21 cellular contexts compared by ENCODE assay signal in the genomic region with DNA sequence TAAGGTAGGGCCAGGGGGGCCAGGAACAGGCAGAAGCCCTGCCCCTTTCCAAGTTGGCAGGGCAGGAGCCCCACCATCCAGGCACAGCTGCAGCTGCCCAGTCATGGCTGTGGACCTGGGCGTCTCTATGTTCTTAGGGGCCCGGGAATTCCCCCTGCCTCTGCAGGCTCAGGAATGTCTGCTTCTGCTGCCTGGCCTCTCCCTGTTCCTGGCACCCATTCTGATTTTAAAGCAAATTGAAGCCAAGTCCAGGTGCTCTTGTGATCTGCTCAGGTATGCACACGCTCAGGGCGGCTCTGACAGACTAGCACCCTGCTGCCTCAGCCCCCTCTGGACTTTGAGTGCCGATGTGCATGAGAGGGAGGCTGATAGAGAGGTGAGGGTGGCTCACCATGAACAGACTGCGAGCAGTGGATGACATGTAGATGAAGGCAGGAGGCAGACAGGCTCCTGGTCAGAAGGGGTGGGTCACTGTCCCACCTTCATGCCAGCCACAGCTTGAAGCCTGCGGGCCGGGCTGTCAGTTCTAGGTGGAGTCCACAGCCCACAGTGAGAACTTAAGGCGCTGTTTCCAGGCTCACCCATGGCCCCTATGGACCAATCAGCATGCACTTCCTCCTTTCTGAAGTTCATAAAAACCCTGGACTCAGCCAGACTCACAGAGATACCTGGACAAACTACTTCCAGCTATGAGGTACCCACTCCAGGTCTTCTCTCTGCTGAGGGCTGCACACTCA.
DNase-seq lines count a peak whose midpoint lies in the region; ATAC-seq, FAIRE-seq and TF ChIP-seq lines count a peak whose summit lies in the region.
"Had no signal": no experiment of that assay in that cellular context is flagged by ENCODE, and none has a peak within 500 bp of the region (broad histone marks: within the 10 kb centered on the region; RNA-seq: fewer than 3 reads in every experiment).

No MANE protein-coding gene starts in this region.

- no peak overlapping the region; a peak in 1 of 6 replicates for H3K4me3 ChIP-seq in HepG2 (replicated peaks in 1 of 3; ENCODE audit: insufficient read depth in 1 of 3, low read depth in 2 of 3, low read length in 3 of 3)
- no peak overlapping the region for H3K4me3 ChIP-seq in right lobe of liver
- H3K4me3 ChIP-seq in keratinocyte (ENCODE audit: control insufficient read depth in 2 of 3, extremely low read depth in 1 of 3, insufficient read depth in 2 of 3, low read depth in 1 of 3, low read length in 3 of 3) = no peak overlapping the region
- no peak overlapping the region for H3K4me3 ChIP-seq in aorta (ENCODE audit: low read length in 2 of 2)
- H3K4me3 ChIP-seq in testis = no peak overlapping the region
- H3K4me3 ChIP-seq in endodermal cell (ENCODE audit: low read length) = no peak overlapping the region
- no peak overlapping the region for H3K4me3 ChIP-seq in MG63
- H3K4me3 ChIP-seq: PC-9 had no signal

- TF ChIP-seq RAD21 in HepG2 (CRISPR knock-in tag; IDR thresholded peaks at IDR 0.05) = no peak

- dilution Hi-C loops in keratinocyte (cut with MboI; ENCODE audit: extremely low pct_ligation_motif_present, low sequenced_read_pairs) = no loop called here

- H4K20me1 ChIP-seq in HepG2 (ENCODE audit: insufficient read depth, low read length) (no peaks in the 10 kb centered on the region), keratinocyte (ENCODE audit: control insufficient read depth, extremely low read depth, insufficient read depth, low read length) (no peaks in the 10 kb centered on the region)

- POLR2A ChIA-PET in HepG2 (lab: Yijun Ruan, JAX) = no interaction called here

- ATAC-seq in HepG2 (peak; percentile 88), right lobe of liver (no peak), aorta (ENCODE audit: low FRiP score) (peak; percentile 49)
- ATAC-seq: Right ventricle myocardium inferior had no signal

- WGBS in HepG2 (ENCODE audit: low lambda C conversion rate) = 8% methylated on average over 5 of the region's 9 CpGs
- no CpG with 5 or more reads among the region's 9 CpGs for WGBS in right lobe of liver (ENCODE audit: insufficient coverage, low coverage, low lambda C conversion rate, missing lambda C conversion rate)
- WGBS in aorta, 2 donors = 82 to 86% methylated on average over 9 of the region's 9 CpGs
- 73 to 82% methylated on average over 7 to 9 of the region's 9 CpGs for WGBS in testis, 2 donors
- WGBS in endodermal cell (ENCODE audit: insufficient coverage in 1 of 2, insufficient read length in 1 of 2), 2 experiments = 86 to 87% methylated on average over 3 to 9 of the region's 9 CpGs

- intact Hi-C loops in HepG2 (cut with micrococcal nuclease; ENCODE audit: unreplicated experiment) (no loop called here), right lobe of liver (cut with DNase I) (no loop called here), posterior vena cava (cut with DNase I) (no loop called here), aorta (cut with DNase I) (no loop called here), testis (cut with DNase I; ENCODE audit: low total_unique reads) (no loop called here)

- H3K4me3 Mint-ChIP-seq in endodermal cell = no peak overlapping the region

- H3K27ac Mint-ChIP-seq in endodermal cell = no peak overlapping the region

- H2AFZ ChIP-seq in HepG2 (ENCODE audit: low read length) (no peak overlapping the region), keratinocyte (ENCODE audit: control insufficient read depth, low read length) (peak overlapping the region; percentile 30)
- H2AFZ ChIP-seq: PC-9 had no signal

- no peak for DNase-seq in HepG2 (ENCODE audit: low spot score)
- DNase-seq in right lobe of liver = no peak
- DNase-seq in keratinocyte (ENCODE audit: low read depth, low spot score) = peak; percentile 17
- DNase-seq in posterior vena cava (ENCODE audit: low spot score) = peak; percentile 73
- peak in 1 of 2 donors; percentile 53 for DNase-seq in aorta
- DNase-seq in testis = no peak
- no peak for DNase-seq in endodermal cell
- DNase-seq in MG63 = no peak
- DNase-seq: Calu3, DMS79 treated with DMSO at 0.1 percent for 48 hours, GF-D8, KBM-7, NCI-H1048, NCI-H1417 treated with DMSO at 0.1 percent for 48 hours, NCI-H1694 treated with DMSO at 0.1 percent for 48 hours, NCI-H2227 treated with DMSO at 0.1 percent for 48 hours, NCI-H526 treated with DMSO at 0.1 percent for 48 hours, PC-9 had no signal

- TF ChIP-seq CTCF in HepG2 (CRISPR knock-in tag; IDR thresholded peaks at IDR 0.05) = no peak
- no peak for TF ChIP-seq CTCF in right lobe of liver (IDR thresholded peaks at IDR 0.05)
- no peak for TF ChIP-seq CTCF in keratinocyte (optimal IDR thresholded peaks at IDR 0.05 in 1 of 3, IDR thresholded peaks at IDR 0.05 in 1 of 3, conservative IDR thresholded peaks at IDR 0.05 in 1 of 3; ENCODE audit: extremely low read depth in 1 of 3, insufficient read depth in 2 of 3, low read length in 3 of 3)
- TF ChIP-seq CTCF in testis (IDR thresholded peaks at IDR 0.05) = no peak
- TF ChIP-seq CTCF in endodermal cell (conservative IDR thresholded peaks at IDR 0.05) = no peak

- CTCF ChIA-PET in HepG2 (lab: Yijun Ruan, JAX; ENCODE audit: low intra/inter-chr PET ratio, low total read pairs) = no interaction called here

- in situ Hi-C loops in HepG2 (cut with HindIII; ENCODE audit: extremely low pct_ligation_motif_present, low pct_unique_long_range_greater_than_20kb) = no loop called here

- H3K4me2 ChIP-seq in HepG2 (ENCODE audit: low read depth, low read length) = peak overlapping the region; percentile 36
- peak overlapping the region; percentile 32 for H3K4me2 ChIP-seq in keratinocyte (ENCODE audit: control insufficient read depth, extremely low read depth, insufficient read depth, low read depth, low read length)
- H3K4me2 ChIP-seq: PC-9 had no signal

- H3K27me3 ChIP-seq in HepG2 (ENCODE audit: control insufficient read depth in 1 of 2, insufficient read depth in 2 of 2, low read length in 2 of 2) (no peaks in the 10 kb centered on the region), right lobe of liver (no peaks in the 10 kb centered on the region), keratinocyte (ENCODE audit: control insufficient read depth, extremely low read depth, insufficient read depth, low read length) (no peaks in the 10 kb centered on the region), aorta (ENCODE audit: control insufficient read depth in 1 of 2, insufficient read depth in 2 of 2, low read length in 1 of 2) (no peaks in the 10 kb centered on the region), testis (no peaks in the 10 kb centered on the region), endodermal cell (ENCODE audit: control insufficient read depth, insufficient read depth, low read length, poor library complexity, severe bottlenecking) (no peaks in the 10 kb centered on the region), MG63 (no peaks in the 10 kb centered on the region)

- H3K9me3 ChIP-seq in HepG2 (ENCODE audit: low read length) = no peaks in the 10 kb centered on the region
- H3K9me3 ChIP-seq in right lobe of liver = no peaks in the 10 kb centered on the region
- peaks cover 2% of the 10 kb centered on the region for H3K9me3 ChIP-seq in keratinocyte (ENCODE audit: control insufficient read depth, low read depth, low read length)
- no peaks in the 10 kb centered on the region for H3K9me3 ChIP-seq in aorta (ENCODE audit: control insufficient read depth, low read length)
- no peaks in the 10 kb centered on the region for H3K9me3 ChIP-seq in testis
- no peaks in the 10 kb centered on the region for H3K9me3 ChIP-seq in endodermal cell (ENCODE audit: control insufficient read depth, low read length)
- no peaks in the 10 kb centered on the region for H3K9me3 ChIP-seq in MG63

- H3K27me3 Mint-ChIP-seq in endodermal cell (ENCODE audit: insufficient read depth) = no peaks in the 10 kb centered on the region

- FAIRE-seq in HepG2 (lab: Jason Lieb, UNC) = no peak
- no peak for FAIRE-seq in keratinocyte (lab: Jason Lieb, UNC)
- FAIRE-seq: GM12891, H54 had no signal

- no TSS peak for BruUV-seq in HepG2 (replicated peaks; lab: Mats Ljungman, UMichigan)

- H3K9me1 ChIP-seq in keratinocyte (ENCODE audit: control insufficient read depth, extremely low read depth, insufficient read depth, low read length) = no peaks in the 10 kb centered on the region

- H3K79me2 ChIP-seq in HepG2 (ENCODE audit: insufficient read depth, low read length) (no peaks in the 10 kb centered on the region), keratinocyte (ENCODE audit: control insufficient read depth, insufficient read depth, low read length) (no peaks in the 10 kb centered on the region)

- no peak for TF ChIP-seq EP300 in HepG2 (IDR thresholded peaks at IDR 0.05; ENCODE audit: low read depth in 2 of 2, low read length in 2 of 2)
- no peak for TF ChIP-seq EP300 in HepG2 (CRISPR knock-in tag; IDR thresholded peaks at IDR 0.05; ENCODE audit: borderline replicate concordance)

- no peaks in the 10 kb centered on the region for H3K4me1 Mint-ChIP-seq in endodermal cell

- TF ChIP-seq POLR2A in HepG2 (IDR thresholded peaks at IDR 0.05; ENCODE audit: insufficient read depth in 1 of 2, low read depth in 2 of 2, low read length in 2 of 2) = no peak
- TF ChIP-seq POLR2A in right lobe of liver (IDR thresholded peaks at IDR 0.05) = no peak
- TF ChIP-seq POLR2A in testis (IDR thresholded peaks at IDR 0.05) = no peak

- H3K36me3 ChIP-seq in HepG2 (replicated peaks in 1 of 2; ENCODE audit: control insufficient read depth in 1 of 2, insufficient read depth in 2 of 2, low read length in 2 of 2) (no peaks in the 10 kb centered on the region), right lobe of liver (no peaks in the 10 kb centered on the region), keratinocyte (ENCODE audit: control insufficient read depth in 2 of 2, extremely low read depth in 1 of 2, insufficient read depth in 2 of 2, low read length in 2 of 2) (no peaks in the 10 kb centered on the region), aorta (ENCODE audit: control insufficient read depth in 1 of 2, insufficient read depth in 2 of 2, low read length in 1 of 2) (no peaks in the 10 kb centered on the region), testis (ENCODE audit: low read depth, missing control alignments) (no peaks in the 10 kb centered on the region), endodermal cell (ENCODE audit: control insufficient read depth, insufficient read depth, low read length) (no peaks in the 10 kb centered on the region), MG63 (no peaks in the 10 kb centered on the region)

- no peaks in the 10 kb centered on the region for H3K9me3 Mint-ChIP-seq in endodermal cell

- H3K9ac ChIP-seq in HepG2 (ENCODE audit: insufficient read depth, low read depth, low read length) = no peak overlapping the region
- no peak overlapping the region for H3K9ac ChIP-seq in keratinocyte (ENCODE audit: control insufficient read depth, extremely low read depth, insufficient read depth, low read length)
- no peak overlapping the region for H3K9ac ChIP-seq in endodermal cell (ENCODE audit: extremely low read depth, low read length, poor library complexity, severe bottlenecking)

- no peak overlapping the region for H3K27ac ChIP-seq in HepG2 (ENCODE audit: extremely low read length, insufficient read depth, low read length)
- H3K27ac ChIP-seq in right lobe of liver = no peak overlapping the region
- peak overlapping the region; percentile 26 for H3K27ac ChIP-seq in keratinocyte (ENCODE audit: control insufficient read depth, insufficient read depth, low read length)
- no peak overlapping the region for H3K27ac ChIP-seq in aorta (ENCODE audit: low read depth in 1 of 2, low read length in 2 of 2)
- no peak overlapping the region for H3K27ac ChIP-seq in testis
- H3K27ac ChIP-seq in endodermal cell (ENCODE audit: low read depth, low read length) = no peak overlapping the region
- H3K27ac ChIP-seq: PC-9 had no signal

- no peaks in the 10 kb centered on the region for H3K4me1 ChIP-seq in HepG2 (ENCODE audit: insufficient read depth, low read length)
- H3K4me1 ChIP-seq in right lobe of liver = no peaks in the 10 kb centered on the region
- peaks cover 4% of the 10 kb centered on the region for H3K4me1 ChIP-seq in keratinocyte (ENCODE audit: control insufficient read depth, extremely low read depth, insufficient read depth, low read length)
- no peaks in the 10 kb centered on the region for H3K4me1 ChIP-seq in aorta (ENCODE audit: control insufficient read depth in 1 of 2, insufficient read depth in 2 of 2, low read length in 2 of 2)
- no peaks in the 10 kb centered on the region for H3K4me1 ChIP-seq in testis
- no peaks in the 10 kb centered on the region for H3K4me1 ChIP-seq in endodermal cell (ENCODE audit: control insufficient read depth, insufficient read depth, low read length)

- no peaks in the 10 kb centered on the region for H3K36me3 Mint-ChIP-seq in endodermal cell (ENCODE audit: low read depth)

Comparison
In these comparisons a context has a peak if more than half of its experiments do, and no peak if none do; other contexts are left out.
1. ATAC-seq: peak in HepG2 (single experiment) and aorta (single experiment); none in right lobe of liver (0 of 4).
2. DNase-seq: peak in keratinocyte (single experiment) and posterior vena cava (single experiment); none in HepG2 (single experiment), right lobe of liver (0 of 3), testis (single experiment), endodermal cell (single experiment) and MG63 (single experiment).